ENCODE assay signal across 8 cellular contexts in genomic region chr6:28943223-28943556, GRCh38. TPM values are rescaled to one million over a fixed set of nuclear protein-coding genes. Genes with fewer than 3 reads are reported as not detected.
A peak's percentile ranks its signal among the peaks of the same experiment; 100 is the strongest.
DNase-seq lines count a peak whose midpoint lies in the region; ATAC-seq and TF ChIP-seq lines count a peak whose summit lies in the region.

No MANE protein-coding gene starts in this region.

- peaks cover 24% of the 10 kb centered on the region for H3K4me1 ChIP-seq in Panc1 (ENCODE audit: control insufficient read depth, insufficient read depth, low read length)
- peaks cover 8 to 38% (median 35%) of the 10 kb centered on the region in 4 donors for H3K4me1 ChIP-seq in esophagus muscularis mucosa
- H3K4me1 ChIP-seq in skeletal muscle satellite cell (ENCODE audit: control insufficient read depth, insufficient read depth, low read length): peaks cover 9% of the 10 kb centered on the region

- WGBS in esophagus muscularis mucosa: 44% methylated on average over 6 of the region's 6 CpGs

- ATAC-seq in Panc1: no peak
- no peak for ATAC-seq in HG02610 (IDR thresholded peaks at IDR 0.05; ENCODE audit: unreplicated experiment)
- ATAC-seq in GM21367 (IDR thresholded peaks at IDR 0.05; ENCODE audit: unreplicated experiment): no peak

- H3K4me3 ChIP-seq in Panc1 (ENCODE audit: low read depth in 2 of 2, low read length in 2 of 2): peak overlapping the region; percentile 88 to 100
- H3K4me3 ChIP-seq in esophagus muscularis mucosa: peak overlapping the region; percentile 51 to 62 (median 56)
- H3K4me3 ChIP-seq in skeletal muscle satellite cell (ENCODE audit: low read length): peak overlapping the region; percentile 84

- TF ChIP-seq CTCF in Panc1 (IDR thresholded peaks at IDR 0.05) (no peak), esophagus muscularis mucosa (IDR thresholded peaks at IDR 0.05) (no peak)

- POLR2A ChIA-PET in Panc1 (lab: Charles Lee): interaction anchor here (0.6 kb wide), 1 partner anchor 34 kb away, joined by 3 read pairs; no protein-coding TSS in a partner anchor

- in situ Hi-C loops in Panc1 (cut with HindIII; ENCODE audit: low pct_unique_long_range_greater_than_20kb, low sequenced_read_pairs): no loop called here

- no peak overlapping the region for H3K9ac ChIP-seq in skeletal muscle satellite cell (ENCODE audit: low read depth, low read length)

- peak; percentile 59 for DNase-seq in NCI-H2171 treated with DMSO at 0.1 percent for 48 hours (lab: John Stamatoyannopoulos, UW)
- no peak for DNase-seq in NCI-H2171 (lab: John Stamatoyannopoulos, UW)
- DNase-seq in Panc1 (ENCODE audit: low read depth, low spot score): no peak
- no peak for DNase-seq in esophagus muscularis mucosa (ENCODE audit: extremely low spot score)
- no peak for DNase-seq in stimulated activated CD4-positive, alpha-beta T cell treated with anti-CD3 and anti-CD28 coated beads, Interleukin-2, amount 100 ng/mL, for 48 hours

- peak overlapping the region; percentile 84 for H3K4me2 ChIP-seq in skeletal muscle satellite cell (ENCODE audit: low read length)

- no peak for TF ChIP-seq EP300 in esophagus muscularis mucosa (IDR thresholded peaks at IDR 0.05)

- no peaks in the 10 kb centered on the region for H3K36me3 ChIP-seq in Panc1 (ENCODE audit: control insufficient read depth, insufficient read depth, low read length)
- H3K36me3 ChIP-seq in esophagus muscularis mucosa: no peaks in the 10 kb centered on the region
- H3K36me3 ChIP-seq in skeletal muscle satellite cell (ENCODE audit: insufficient read depth, low read length): no peaks in the 10 kb centered on the region

- H3K27me3 ChIP-seq in Panc1 (ENCODE audit: control insufficient read depth, insufficient read depth, low read length) (no peaks in the 10 kb centered on the region), esophagus muscularis mucosa (no peaks in the 10 kb centered on the region), skeletal muscle satellite cell (ENCODE audit: control insufficient read depth, insufficient read depth, low read length) (no peaks in the 10 kb centered on the region)

- H3K27ac ChIP-seq in Panc1 (ENCODE audit: low read length) (peak overlapping the region; percentile 75), esophagus muscularis mucosa (replicated peaks in 1 of 4) (no peak overlapping the region)

- CTCF ChIA-PET in Panc1 (lab: Charles Lee): no interaction called here

- H3K9me3 ChIP-seq in Panc1 (ENCODE audit: control insufficient read depth, insufficient read depth, low read depth, low read length): no peaks in the 10 kb centered on the region
- H3K9me3 ChIP-seq in esophagus muscularis mucosa: no peaks in the 10 kb centered on the region
- H3K9me3 ChIP-seq in skeletal muscle satellite cell (replicated peaks; ENCODE audit: low read length): no peaks in the 10 kb centered on the region

- intact Hi-C loops in Panc1 (cut with micrococcal nuclease; ENCODE audit: unreplicated experiment): loop anchor here (5.0 kb wide), 2 partner anchors 46 to 106 kb away; no protein-coding TSS in a partner anchor
- intact Hi-C loops in esophagus muscularis mucosa (cut with DNase I): loop anchor here (5.0 kb wide), 3 partner anchors 46 to 106 kb away; no protein-coding TSS in a partner anchor

- TF ChIP-seq POLR2A in esophagus muscularis mucosa (IDR thresholded peaks at IDR 0.05; ENCODE audit: low read depth): no peak

- BruUV-seq in Panc1 (replicated peaks; lab: Mats Ljungman, UMichigan): no TSS peak

RNA-seq across cellular contexts. Expression of gene TRIM27, which starts 19.4 kb away (rescaled TPM):
- total RNA-seq in Panc1 (2021; ENCODE audit: unreplicated experiment) (53.0 TPM), esophagus muscularis mucosa (10 to 100 TPM; 31.1 to 42.2 (median 36.0) TPM)
- polyA plus RNA-seq in Panc1 (2012; ENCODE audit: insufficient read length): 42.6 TPM
- total RNA-seq in skeletal muscle satellite cell (2012; rRNA removed): 62.1 and 68.1 TPM in 2 replicates
